Comparison of ENCODE assay signal across 1 cellular context in genomic region chr2:72144746-72145657, GRCh38.
A peak's percentile ranks its signal among the peaks of the same experiment; 100 is the strongest.
TF ChIP-seq lines count a peak whose summit lies in the region.

No MANE protein-coding gene starts in this region.

TF ChIP-seq in HepG2, 621 proteins besides CTCF, POLR2A, EP300 and RAD21 (continued from another document):
- TF ChIP-seq, protein P1, sequence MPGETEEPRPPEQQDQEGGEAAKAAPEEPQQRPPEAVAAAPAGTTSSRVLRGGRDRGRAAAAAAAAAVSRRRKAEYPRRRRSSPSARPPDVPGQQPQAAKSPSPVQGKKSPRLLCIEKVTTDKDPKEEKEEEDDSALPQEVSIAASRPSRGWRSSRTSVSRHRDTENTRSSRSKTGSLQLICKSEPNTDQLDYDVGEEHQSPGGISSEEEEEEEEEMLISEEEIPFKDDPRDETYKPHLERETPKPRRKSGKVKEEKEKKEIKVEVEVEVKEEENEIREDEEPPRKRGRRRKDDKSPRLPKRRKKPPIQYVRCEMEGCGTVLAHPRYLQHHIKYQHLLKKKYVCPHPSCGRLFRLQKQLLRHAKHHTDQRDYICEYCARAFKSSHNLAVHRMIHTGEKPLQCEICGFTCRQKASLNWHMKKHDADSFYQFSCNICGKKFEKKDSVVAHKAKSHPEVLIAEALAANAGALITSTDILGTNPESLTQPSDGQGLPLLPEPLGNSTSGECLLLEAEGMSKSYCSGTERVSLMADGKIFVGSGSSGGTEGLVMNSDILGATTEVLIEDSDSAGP (CRISPR knock-in tag; IDR thresholded peaks at IDR 0.05; ENCODE audit: borderline replicate concordance) = peak; percentile 98
- peak; percentile 36; the same call in 1 of the 2 replicates for TF ChIP-seq MXD1 (CRISPR knock-in tag; IDR thresholded peaks at IDR 0.05)
- TF ChIP-seq, protein P2, sequence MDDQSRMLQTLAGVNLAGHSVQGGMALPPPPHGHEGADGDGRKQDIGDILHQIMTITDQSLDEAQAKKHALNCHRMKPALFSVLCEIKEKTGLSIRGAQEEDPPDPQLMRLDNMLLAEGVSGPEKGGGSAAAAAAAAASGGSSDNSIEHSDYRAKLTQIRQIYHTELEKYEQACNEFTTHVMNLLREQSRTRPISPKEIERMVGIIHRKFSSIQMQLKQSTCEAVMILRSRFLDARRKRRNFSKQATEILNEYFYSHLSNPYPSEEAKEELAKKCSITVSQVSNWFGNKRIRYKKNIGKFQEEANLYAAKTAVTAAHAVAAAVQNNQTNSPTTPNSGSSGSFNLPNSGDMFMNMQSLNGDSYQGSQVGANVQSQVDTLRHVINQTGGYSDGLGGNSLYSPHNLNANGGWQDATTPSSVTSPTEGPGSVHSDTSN (CRISPR knock-in tag; IDR thresholded peaks at IDR 0.05; ENCODE audit: borderline replicate concordance) = 0 out of 2 replicates have a peak, but pooled peaks have one; percentile 14
- TF ChIP-seq, protein P3, sequence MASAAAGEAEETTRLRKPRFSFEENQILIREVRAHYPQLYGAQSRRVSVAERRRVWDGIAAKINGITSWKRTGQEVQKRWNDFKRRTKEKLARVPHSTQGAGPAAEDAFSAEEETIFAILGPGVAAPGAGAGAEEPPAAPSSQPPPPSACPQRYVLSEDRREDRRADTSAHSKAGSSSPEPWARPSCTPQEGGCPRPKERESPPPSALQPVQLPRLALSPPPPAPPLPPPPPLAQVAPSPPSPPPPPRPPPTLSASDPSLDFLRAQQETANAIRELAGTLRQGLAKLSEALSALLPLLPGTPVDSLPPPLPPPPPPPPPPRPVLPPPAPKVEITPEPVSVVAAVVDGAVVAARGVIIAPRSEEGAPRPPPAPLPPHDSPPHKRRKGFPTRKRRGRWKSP (CRISPR knock-in tag; IDR thresholded peaks at IDR 0.05) = peak; percentile 89
- 0 out of 2 replicates have a peak, but pooled peaks have one; percentile 10 for TF ChIP-seq ZBTB10 (CRISPR knock-in tag; IDR thresholded peaks at IDR 0.05; ENCODE audit: borderline replicate concordance)
- 0 out of 2 replicates have a peak, but pooled peaks have one; percentile 20 for TF ChIP-seq ZFY (CRISPR knock-in tag; IDR thresholded peaks at IDR 0.05)
- peak; percentile 94 for TF ChIP-seq ZNF652 (CRISPR knock-in tag; IDR thresholded peaks at IDR 0.05; ENCODE audit: borderline replicate concordance, low read depth)
- TF ChIP-seq PRPF4 (IDR thresholded peaks at IDR 0.05; ENCODE audit: low read depth, low read length, poor library complexity, severe bottlenecking) = no peak
- peak; percentile 77 for TF ChIP-seq ZNF800 (CRISPR knock-in tag; IDR thresholded peaks at IDR 0.05)
- TF ChIP-seq ZNF605 (CRISPR knock-in tag; IDR thresholded peaks at IDR 0.05) = 0 out of 2 replicates have a peak, but pooled peaks have one; percentile 42
- peak; percentile 55; the same call in 1 of the 2 replicates for TF ChIP-seq UBTF (CRISPR knock-in tag; IDR thresholded peaks at IDR 0.05)
- TF ChIP-seq ZNF251 (CRISPR knock-in tag; IDR thresholded peaks at IDR 0.05) = no peak
- no peak for TF ChIP-seq CREM (IDR thresholded peaks at IDR 0.05)
- no peak for TF ChIP-seq CREM (CRISPR knock-in tag; IDR thresholded peaks at IDR 0.05)
